In genomic region chr3:160435747-160436146, GRCh38 we compare ENCODE assay signal across 15 cellular contexts.
"Had no signal": no experiment of that assay in that cellular context is flagged by ENCODE, and none has a peak within 500 bp of the region (broad histone marks: within the 10 kb centered on the region; RNA-seq: fewer than 3 reads in every experiment).

No MANE protein-coding gene starts in this region.

- H3K4me3 Mint-ChIP-seq: activated naive CD4-positive, alpha-beta T cell treated with anti-CD3 and anti-CD28 coated beads, Interleukin-2, amount 50 U/mL, for 24 hours; neural crest cell; T-helper 1 cell treated with Interleukin-12 subunit alpha and Interleukin-12 subunit beta and Interleukin-4 antibody, amounts not matched to agents 30 μg/mL and 1 μg/mL, for 36 hours had no signal

- H3K27me3 Mint-ChIP-seq: activated naive CD4-positive, alpha-beta T cell treated with anti-CD3 and anti-CD28 coated beads, Interleukin-2, amount 50 U/mL, for 24 hours had no signal

- H3K9me3 Mint-ChIP-seq: neural crest cell; T-helper 1 cell treated with Interleukin-12 subunit alpha and Interleukin-12 subunit beta and Interleukin-4 antibody, amounts not matched to agents 30 μg/mL and 1 μg/mL, for 36 hours had no signal

- FAIRE-seq: endothelial cell of umbilical vein had no signal

- H3K4me3 ChIP-seq: adrenal gland, colonic mucosa, esophagus squamous epithelium, ovary had no signal

- DNase-seq: activated CD4-positive, alpha-beta T cell treated with anti-CD3 and anti-CD28 coated beads for 48 hours; adrenal gland; caudate nucleus; colonic mucosa; effector CD4-positive, alpha-beta T cell; esophagus squamous epithelium; ovary; stimulated activated CD4-positive, alpha-beta T cell treated with anti-CD3 and anti-CD28 coated beads, Interleukin-1b, Interleukin-23, amount 100 ng/mL, for 48 hours; WERI-Rb-1 had no signal

- H3K27me3 ChIP-seq: adrenal gland, colonic mucosa, esophagus squamous epithelium, ovary had no signal

- H3K27ac Mint-ChIP-seq: activated naive CD4-positive, alpha-beta T cell treated with anti-CD3 and anti-CD28 coated beads, Interleukin-2, amount 50 U/mL, for 24 hours; T-helper 1 cell treated with Interleukin-12 subunit alpha and Interleukin-12 subunit beta and Interleukin-4 antibody, amounts not matched to agents 30 μg/mL and 1 μg/mL, for 36 hours had no signal

- H3K4me1 ChIP-seq: adrenal gland, colonic mucosa, esophagus squamous epithelium had no signal

- H3K27ac ChIP-seq: adrenal gland, colonic mucosa, esophagus squamous epithelium, ovary, WERI-Rb-1 had no signal

- H3K36me3 ChIP-seq: ovary had no signal

- H3K9me3 ChIP-seq: adrenal gland, colonic mucosa, esophagus squamous epithelium, ovary had no signal

- ATAC-seq: left lobe of liver, SK-N-SH treated with all-trans-retinoic acid at 6 μM for 48 hours had no signal
